In genomic region chr2:53987336-53987921, GRCh38 we compare ENCODE assay signal across 8 cellular contexts. TPM values are rescaled to one million over a fixed set of nuclear protein-coding genes. Genes with fewer than 3 reads are reported as not detected.
DNase-seq lines count a peak whose midpoint lies in the region; ATAC-seq and TF ChIP-seq lines count a peak whose summit lies in the region.

No MANE protein-coding gene starts in this region.

- H3K9me3 ChIP-seq in liver (ENCODE audit: control insufficient read depth in 4 of 4, low read length in 3 of 4), result no peaks in the 10 kb centered on the region

- TF ChIP-seq CTCF in liver (IDR thresholded peaks at IDR 0.05; ENCODE audit: low read depth, low read length, missing input control), result no peak

- no peak overlapping the region for H3K9ac ChIP-seq in liver (ENCODE audit: low read depth in 1 of 2, low read length in 2 of 2)

- H3K36me3 ChIP-seq in liver (ENCODE audit: control insufficient read depth in 4 of 4, insufficient read depth in 3 of 4, low read depth in 1 of 4, low read length in 3 of 4), result peaks cover 0 to 2% (median 0%) of the 10 kb centered on the region in 4 donors

- H3K27ac ChIP-seq in liver (ENCODE audit: low read depth in 1 of 2, low read length in 2 of 2), result peak overlapping the region; percentile 46 to 68

- intact Hi-C loops in posterior cingulate gyrus (cut with DNase I), result no loop called here

- peaks cover 0 to 20% (median 11%) of the 10 kb centered on the region in 4 donors for H3K4me1 ChIP-seq in liver (ENCODE audit: control insufficient read depth in 4 of 4, insufficient read depth in 4 of 4, low read length in 3 of 4)

- no peak overlapping the region for H3K4me3 ChIP-seq in liver (ENCODE audit: low read depth in 1 of 3, low read length in 3 of 3)

- ATAC-seq in GM18517 (IDR thresholded peaks at IDR 0.05; ENCODE audit: unreplicated experiment) (peak; percentile 65), HG03354 (IDR thresholded peaks at IDR 0.05; ENCODE audit: poor library complexity, severe bottlenecking, unreplicated experiment) (peak; percentile 75), SK-N-SH treated with all-trans-retinoic acid at 6 μM for 48 hours (peak; percentile 65; the same call in 2 of the 3 replicates), GM19455 (IDR thresholded peaks at IDR 0.05; ENCODE audit: unreplicated experiment) (no peak)

- 10% methylated on average over 1 of the region's 1 CpG for WGBS in liver

- no peaks in the 10 kb centered on the region for H3K27me3 ChIP-seq in liver (ENCODE audit: control insufficient read depth in 4 of 4, insufficient read depth in 4 of 4, low read length in 3 of 4)

- TF ChIP-seq RAD21 in liver (IDR thresholded peaks at IDR 0.05), result no peak

- DNase-seq in posterior cingulate gyrus (no peak), T-helper 9 cell (no peak), medulla oblongata (ENCODE audit: extremely low spot score) (no peak)

TF ChIP-seq in SK-N-SH treated with all-trans-retinoic acid at 6 μM for 48 hours, 23 proteins besides CTCF, POLR2A, EP300 and RAD21:
- no peak for TF ChIP-seq RARB (CRISPR knock-in tag; IDR thresholded peaks at IDR 0.05)
- TF ChIP-seq POU6F1 (CRISPR knock-in tag; IDR thresholded peaks at IDR 0.05; ENCODE audit: borderline replicate concordance, low read depth), result no peak
- TF ChIP-seq TCF4 (CRISPR knock-in tag; IDR thresholded peaks at IDR 0.05; ENCODE audit: borderline replicate concordance), result peak; percentile 83
- TF ChIP-seq CSRNP3 (CRISPR knock-in tag; IDR thresholded peaks at IDR 0.05), result 0 out of 2 replicates have a peak, but pooled peaks have one; percentile 58
- TF ChIP-seq CREB5 (CRISPR knock-in tag; IDR thresholded peaks at IDR 0.05; ENCODE audit: low read depth), result peak; percentile 98
- 0 out of 2 replicates have a peak, but pooled peaks have one; percentile 75 for TF ChIP-seq ZNF565 (CRISPR knock-in tag; conservative IDR thresholded peaks at IDR 0.05; ENCODE audit: low read depth)
- TF ChIP-seq ZNF8 (CRISPR knock-in tag; IDR thresholded peaks at IDR 0.05), result peak; percentile 17; the same call in 1 of the 2 replicates
- no peak for TF ChIP-seq ZC3H10 (CRISPR knock-in tag; IDR thresholded peaks at IDR 0.05)
- TF ChIP-seq ISL1 (CRISPR knock-in tag; IDR thresholded peaks at IDR 0.05), result peak; percentile 88
- no peak for TF ChIP-seq CSDC2 (CRISPR knock-in tag; IDR thresholded peaks at IDR 0.05)
TF ChIP-seq in SK-N-SH treated with all-trans-retinoic acid at 6 μM for 48 hours: peak in this region for 6.

TF ChIP-seq in liver, 16 proteins besides CTCF, POLR2A, EP300 and RAD21:
- TF ChIP-seq NR2F2 (IDR thresholded peaks at IDR 0.05), result peak; percentile 23
- no peak for TF ChIP-seq EGR1 (IDR thresholded peaks at IDR 0.05; ENCODE audit: low read depth in 2 of 2)
- TF ChIP-seq JUND (IDR thresholded peaks at IDR 0.05), result no peak
- TF ChIP-seq YY1 (IDR thresholded peaks at IDR 0.05), result peak; percentile 40
- TF ChIP-seq ZBTB33 (IDR thresholded peaks at IDR 0.05), result no peak
- peak; percentile 30 for TF ChIP-seq FOXA1 (IDR thresholded peaks at IDR 0.05)
- TF ChIP-seq HNF4G (IDR thresholded peaks at IDR 0.05), result no peak
- peak; percentile 34 for TF ChIP-seq REST (IDR thresholded peaks at IDR 0.05)
- no peak for TF ChIP-seq TAF1 (conservative IDR thresholded peaks at IDR 0.05)
- TF ChIP-seq SP1 (IDR thresholded peaks at IDR 0.05), result no peak
- TF ChIP-seq RXRA (IDR thresholded peaks at IDR 0.05), result peak; percentile 13 to 19
- TF ChIP-seq FOXA2 (IDR thresholded peaks at IDR 0.05), result peak; percentile 10
- peak in 1 of 2 donors; percentile 19 for TF ChIP-seq HNF4A (conservative IDR thresholded peaks at IDR 0.05)
- no peak for TF ChIP-seq GABPA (IDR thresholded peaks at IDR 0.05 in 1 of 2, conservative IDR thresholded peaks at IDR 0.05 in 1 of 2)
- TF ChIP-seq MAX (IDR thresholded peaks at IDR 0.05), result no peak
- TF ChIP-seq ATF3 (IDR thresholded peaks at IDR 0.05), result no peak

RNA-seq across cellular contexts. Expression of gene PSME4, which starts 16.6 kb away (rescaled TPM):
- total RNA-seq in liver, result 10 to 100 TPM; 40.2 to 52.8 TPM
- 10 to 100 TPM; 15.4 to 16.7 TPM for polyA plus RNA-seq in liver
